14 cellular contexts compared by ENCODE assay signal in genomic region chr15:82183121-82184031, GRCh38.
DNase-seq lines count a peak whose midpoint lies in the region; ATAC-seq and TF ChIP-seq lines count a peak whose summit lies in the region.
"Had no signal": no experiment of that assay in that cellular context is flagged by ENCODE, and none has a peak within 500 bp of the region (broad histone marks: within the 10 kb centered on the region; RNA-seq: fewer than 3 reads in every experiment).

No MANE protein-coding gene starts in this region.

- H3K27me3 ChIP-seq in BJ (ENCODE audit: control insufficient read depth, insufficient read depth, low read length): no peaks in the 10 kb centered on the region

- H3K4me3 Mint-ChIP-seq in brain: peak overlapping the region in 1 of 5 experiments; percentile 15
- H3K4me3 Mint-ChIP-seq in activated CD4-positive, alpha-beta T cell treated with anti-CD3 and anti-CD28 coated beads, Interleukin-2, amount 10 ng/mL, durations not matched to agents 24 days and 14 days: no peak overlapping the region

- no peak overlapping the region for H3K4me3 ChIP-seq in BJ (ENCODE audit: low read depth, low read length)
- H3K4me3 ChIP-seq: mucosa of descending colon, smooth muscle cell had no signal

- ATAC-seq in Right ventricle myocardium superior (ENCODE audit: poor library complexity) (peak; percentile 77), GM19328 (IDR thresholded peaks at IDR 0.05; ENCODE audit: unreplicated experiment) (no peak), HG02623 (IDR thresholded peaks at IDR 0.05; ENCODE audit: unreplicated experiment) (no peak), GM18519 (IDR thresholded peaks at IDR 0.05; ENCODE audit: low FRiP score, unreplicated experiment) (no peak)
- ATAC-seq: mucosa of descending colon had no signal

- no peaks in the 10 kb centered on the region for H3K36me3 Mint-ChIP-seq in brain
- H3K36me3 Mint-ChIP-seq in activated CD4-positive, alpha-beta T cell treated with anti-CD3 and anti-CD28 coated beads, Interleukin-2, amount 10 ng/mL, durations not matched to agents 24 days and 14 days (ENCODE audit: low read depth): no peaks in the 10 kb centered on the region

- no peaks in the 10 kb centered on the region for H3K9me3 Mint-ChIP-seq in brain
- no peaks in the 10 kb centered on the region for H3K9me3 Mint-ChIP-seq in activated CD4-positive, alpha-beta T cell treated with anti-CD3 and anti-CD28 coated beads, Interleukin-2, amount 10 ng/mL, durations not matched to agents 24 days and 14 days

- POLR2A ChIA-PET in BJ (lab: Charles Lee): interaction anchor here (0.7 kb wide), 1 partner anchor 12 kb away, joined by 4 read pairs; no protein-coding TSS in a partner anchor

- no peaks in the 10 kb centered on the region for H3K27me3 Mint-ChIP-seq in brain
- no peaks in the 10 kb centered on the region for H3K27me3 Mint-ChIP-seq in activated CD4-positive, alpha-beta T cell treated with anti-CD3 and anti-CD28 coated beads, Interleukin-2, amount 10 ng/mL, durations not matched to agents 24 days and 14 days

- TF ChIP-seq CTCF in BJ (IDR thresholded peaks at IDR 0.05; ENCODE audit: insufficient read depth, low read depth, low read length) (no peak), brain (conservative IDR thresholded peaks at IDR 0.05) (no peak)

- DNase-seq in BJ (ENCODE audit: low read depth) (peak; percentile 67), Right ventricle myocardium superior (no peak), putamen (ENCODE audit: low spot score) (peak; percentile 49)
- DNase-seq in activated CD4-positive, alpha-beta T cell treated with anti-CD3 and anti-CD28 coated beads, Interleukin-2, amount 10 ng/mL, durations not matched to agents 24 days and 14 days: no peak
- DNase-seq: activated CD4-positive, alpha-beta T cell treated with anti-CD3 and anti-CD28 coated beads, Interleukin-2, amount 50 U/mL, for 48 hours; activated effector memory CD4-positive, alpha-beta T cell treated with anti-CD3 and anti-CD28 coated beads, Interleukin-2, amount 50 U/mL, for 16 hours; mucosa of descending colon; NCI-H2081; T-helper 2 cell had no signal

- H3K36me3 ChIP-seq in BJ (ENCODE audit: control insufficient read depth, insufficient read depth, low read length): no peaks in the 10 kb centered on the region

- intact Hi-C loops in Right ventricle myocardium superior (cut with DNase I): no loop called here
- intact Hi-C loops in activated CD4-positive, alpha-beta T cell treated with anti-CD3 and anti-CD28 coated beads, Interleukin-2, amount 10 ng/mL, durations not matched to agents 24 days and 14 days (cut with micrococcal nuclease): no loop called here

- peaks cover 23% of the 10 kb centered on the region for H3K4me1 Mint-ChIP-seq in brain
- H3K4me1 Mint-ChIP-seq in activated CD4-positive, alpha-beta T cell treated with anti-CD3 and anti-CD28 coated beads, Interleukin-2, amount 10 ng/mL, durations not matched to agents 24 days and 14 days: no peaks in the 10 kb centered on the region

- CTCF ChIA-PET in BJ (lab: Yijun Ruan, JAX): interaction anchor here (0.6 to 1.3 kb wide), 4 partner anchors 15 to 703 kb away, joined by 3 to 7 read pairs (median 4); no protein-coding TSS in a partner anchor

- peak overlapping the region in 3 of 5 experiments; percentile 30 to 86 (median 80) for H3K27ac Mint-ChIP-seq in brain
- no peak overlapping the region for H3K27ac Mint-ChIP-seq in activated CD4-positive, alpha-beta T cell treated with anti-CD3 and anti-CD28 coated beads, Interleukin-2, amount 10 ng/mL, durations not matched to agents 24 days and 14 days

Comparison
In these comparisons a context has a peak if more than half of its experiments do, and no peak if none do; other contexts are left out.
1. DNase-seq: peak in BJ (single experiment) and putamen (single experiment); none in Right ventricle myocardium superior (single experiment) and activated CD4-positive, alpha-beta T cell treated with anti-CD3 and anti-CD28 coated beads, Interleukin-2, amount 10 ng/mL, durations not matched to agents 24 days and 14 days (single experiment).